In genomic region chr21:37489553-37489952, GRCh38 we compare ENCODE assay signal across 28 cellular contexts.
A peak's percentile ranks its signal among the peaks of the same experiment; 100 is the strongest.
DNase-seq lines count a peak whose midpoint lies in the region; ATAC-seq and TF ChIP-seq lines count a peak whose summit lies in the region.
"Had no signal": no experiment of that assay in that cellular context is flagged by ENCODE, and none has a peak within 500 bp of the region (broad histone marks: within the 10 kb centered on the region; RNA-seq: fewer than 3 reads in every experiment).

No MANE protein-coding gene starts in this region.

- no peaks in the 10 kb centered on the region for H3K27me3 ChIP-seq in heart left ventricle
- no peaks in the 10 kb centered on the region for H3K27me3 ChIP-seq in naive thymus-derived CD4-positive, alpha-beta T cell (ENCODE audit: control insufficient read depth in 2 of 2, insufficient read depth in 2 of 2, low read length in 2 of 2)
- H3K27me3 ChIP-seq: BE2C, breast epithelium, spleen, suprapubic skin had no signal

- H3K27ac Mint-ChIP-seq in WTC11: peak overlapping the region; percentile 57; the same call in 1 of the 2 replicates
- peak overlapping the region; percentile 56 for H3K27ac Mint-ChIP-seq in stimulated activated effector memory CD8-positive, alpha-beta T cell treated with anti-CD3 and anti-CD28 coated beads, Interleukin-12 subunit alpha, Interleukin-12 subunit beta, amount 100 ng/mL, for 72 hours
- peak overlapping the region in 4 of 9 donors; percentile 43 to 75 (median 68) for H3K27ac Mint-ChIP-seq in naive thymus-derived CD4-positive, alpha-beta T cell
- H3K27ac Mint-ChIP-seq: activated B cell treated with CpG ODN at 0.5 μM for 24 hours; dendritic cell treated with granulocyte-macrophage colony-stimulating factor and Interleukin-4, amounts not matched to agents 40 ng/mL and 50 ng/mL, for 4 days; stimulated activated naive B cell treated with anti-CD40 and anti-IgM and Interleukin-4, amounts not matched to agents 10 μg/mL and 1 μg/mL and 100 μg/mL, for 72 hours had no signal

- POLR2A ChIA-PET in WTC11 (lab: Charles Lee): no interaction called here
- POLR2A ChIA-PET in naive thymus-derived CD4-positive, alpha-beta T cell (lab: Charles Lee): interaction anchor here (0.7 to 0.8 kb wide), 3 partner anchors 15 to 915 kb away, joined by 3 read pairs; no protein-coding TSS in a partner anchor

- H3K9me3 Mint-ChIP-seq in WTC11: no peaks in the 10 kb centered on the region
- no peaks in the 10 kb centered on the region for H3K9me3 Mint-ChIP-seq in stimulated activated effector memory CD8-positive, alpha-beta T cell treated with anti-CD3 and anti-CD28 coated beads, Interleukin-12 subunit alpha, Interleukin-12 subunit beta, amount 100 ng/mL, for 72 hours
- no peaks in the 10 kb centered on the region for H3K9me3 Mint-ChIP-seq in naive thymus-derived CD4-positive, alpha-beta T cell
- H3K9me3 Mint-ChIP-seq: activated B cell treated with CpG ODN at 0.5 μM for 24 hours; dendritic cell treated with granulocyte-macrophage colony-stimulating factor and Interleukin-4, amounts not matched to agents 40 ng/mL and 50 ng/mL, for 4 days; naive B cell; stimulated activated naive B cell treated with anti-CD40 and anti-IgM and Interleukin-4, amounts not matched to agents 10 μg/mL and 1 μg/mL and 100 μg/mL, for 72 hours had no signal

- peak; percentile 58 for ATAC-seq in Right ventricle myocardium inferior
- ATAC-seq in WTC11: peak; percentile 57; the same call in 1 of the 2 replicates
- peak in 3 of 4 donors; percentile 61 to 68 (median 67) for ATAC-seq in heart left ventricle
- no peak for ATAC-seq in stimulated activated effector memory CD8-positive, alpha-beta T cell treated with anti-CD3 and anti-CD28 coated beads, Interleukin-12 subunit alpha, Interleukin-12 subunit beta, amount 100 ng/mL, for 72 hours
- ATAC-seq in naive thymus-derived CD4-positive, alpha-beta T cell: no peak
- ATAC-seq in HG03139 (IDR thresholded peaks at IDR 0.05; ENCODE audit: unreplicated experiment): no peak
- ATAC-seq: stimulated activated naive B cell treated with anti-CD40 and anti-IgM and Interleukin-4, amounts not matched to agents 10 μg/mL and 1 μg/mL and 100 μg/mL, for 72 hours had no signal

- peaks cover 0 to 84% (median 54%) of the 10 kb centered on the region in 9 donors for H3K36me3 ChIP-seq in heart left ventricle
- H3K36me3 ChIP-seq in naive thymus-derived CD4-positive, alpha-beta T cell (ENCODE audit: control insufficient read depth in 2 of 3, insufficient read depth in 3 of 3, low read length in 3 of 3): peaks cover 4 to 41% (median 6%) of the 10 kb centered on the region in 3 experiments
- H3K36me3 ChIP-seq: breast epithelium had no signal

- peaks cover 25% of the 10 kb centered on the region for H3K36me3 Mint-ChIP-seq in WTC11
- H3K36me3 Mint-ChIP-seq in stimulated activated effector memory CD8-positive, alpha-beta T cell treated with anti-CD3 and anti-CD28 coated beads, Interleukin-12 subunit alpha, Interleukin-12 subunit beta, amount 100 ng/mL, for 72 hours: peaks cover 90% of the 10 kb centered on the region
- H3K36me3 Mint-ChIP-seq in naive thymus-derived CD4-positive, alpha-beta T cell: peaks cover 3 to 33% (median 22%) of the 10 kb centered on the region in 5 donors

- no peak overlapping the region for H3K4me3 ChIP-seq in heart left ventricle
- no peak overlapping the region for H3K4me3 ChIP-seq in naive thymus-derived CD4-positive, alpha-beta T cell (ENCODE audit: low read length)
- H3K4me3 ChIP-seq: breast epithelium, spleen, suprapubic skin had no signal

- TF ChIP-seq POLR2A in heart left ventricle (IDR thresholded peaks at IDR 0.05): no peak

- 14 to 28% (median 22%) methylated on average over 1 of the region's 1 CpG for WGBS in heart left ventricle, 4 donors

- H3K4me1 Mint-ChIP-seq in WTC11: peaks cover 23% of the 10 kb centered on the region; the same call in 1 of the 2 replicates
- H3K4me1 Mint-ChIP-seq in stimulated activated effector memory CD8-positive, alpha-beta T cell treated with anti-CD3 and anti-CD28 coated beads, Interleukin-12 subunit alpha, Interleukin-12 subunit beta, amount 100 ng/mL, for 72 hours: no peaks in the 10 kb centered on the region
- peaks cover 2 to 50% (median 33%) of the 10 kb centered on the region in 7 donors for H3K4me1 Mint-ChIP-seq in naive thymus-derived CD4-positive, alpha-beta T cell
- H3K4me1 Mint-ChIP-seq: activated B cell treated with CpG ODN at 0.5 μM for 24 hours had no signal

- DNase-seq in Right ventricle myocardium inferior (ENCODE audit: missing footprints) (no peak), cardiac septum (ENCODE audit: low spot score) (no peak), WTC11 (ENCODE audit: low spot score) (no peak), heart left ventricle (no peak), caudate nucleus (lab: John Stamatoyannopoulos, UW) (no peak)
- no peak for DNase-seq in stimulated activated effector memory CD8-positive, alpha-beta T cell treated with anti-CD3 and anti-CD28 coated beads, Interleukin-12 subunit alpha, Interleukin-12 subunit beta, amount 100 ng/mL, for 72 hours (ENCODE audit: low spot score in 2 of 2)
- no peak for DNase-seq in naive thymus-derived CD4-positive, alpha-beta T cell
- DNase-seq: activated B cell treated with CpG ODN at 0.5 μM for 24 hours; activated CD4-positive, alpha-beta T cell treated with anti-CD3 and anti-CD28 coated beads, Interleukin-2, amount 50 U/mL, for 48 hours; activated naive CD4-positive, alpha-beta T cell; BE2C; glutamatergic neuron; H7; kidney glomerular epithelial cell; mesenchymal stem cell; naive B cell; NCI-H187; NCI-H526 treated with DMSO at 0.1 percent for 48 hours; retina; spleen; stimulated activated CD4-positive, alpha-beta T cell treated with anti-CD3 and anti-CD28 coated beads, Interleukin-2, amount 100 ng/mL, for 48 hours; stimulated activated naive B cell treated with anti-CD40 and anti-IgM and Interleukin-4, amounts not matched to agents 10 μg/mL and 1 μg/mL and 100 μg/mL, for 72 hours; T-helper 9 cell had no signal

- peaks cover 5 to 32% (median 14%) of the 10 kb centered on the region in 12 donors for H3K4me1 ChIP-seq in heart left ventricle
- no peaks in the 10 kb centered on the region for H3K4me1 ChIP-seq in naive thymus-derived CD4-positive, alpha-beta T cell (ENCODE audit: control insufficient read depth in 2 of 2, insufficient read depth in 2 of 2, low read length in 2 of 2)
- H3K4me1 ChIP-seq: breast epithelium, suprapubic skin had no signal

- no peaks in the 10 kb centered on the region for H3K9me3 ChIP-seq in heart left ventricle
- H3K9me3 ChIP-seq in naive thymus-derived CD4-positive, alpha-beta T cell (ENCODE audit: control insufficient read depth in 2 of 3, low read length in 3 of 3): no peaks in the 10 kb centered on the region
- H3K9me3 ChIP-seq: BE2C, breast epithelium, spleen, suprapubic skin had no signal

- CTCF ChIA-PET in WTC11 (lab: Charles Lee): interaction anchor here (0.7 to 1.3 kb wide), 3 partner anchors 26 to 153 kb away, joined by 3 to 4 read pairs (median 4); no protein-coding TSS in a partner anchor
- CTCF ChIA-PET in naive thymus-derived CD4-positive, alpha-beta T cell (lab: Charles Lee): interaction anchor here (0.6 to 0.7 kb wide), 2 partner anchors 17 to 43 kb away, joined by 3 to 7 read pairs; no protein-coding TSS in a partner anchor

- H3K27ac ChIP-seq in heart left ventricle (peak overlapping the region in 1 of 12 donors; percentile 15), caudate nucleus (ENCODE audit: low read depth, low read length) (no peak overlapping the region)
- H3K27ac ChIP-seq in naive thymus-derived CD4-positive, alpha-beta T cell (ENCODE audit: low read depth, low read length): no peak overlapping the region
- H3K27ac ChIP-seq: breast epithelium, RWPE1, suprapubic skin had no signal

- H3K27me3 Mint-ChIP-seq in WTC11 (ENCODE audit: low read depth): no peaks in the 10 kb centered on the region
- no peaks in the 10 kb centered on the region for H3K27me3 Mint-ChIP-seq in naive thymus-derived CD4-positive, alpha-beta T cell
- H3K27me3 Mint-ChIP-seq: activated B cell treated with CpG ODN at 0.5 μM for 24 hours; dendritic cell treated with granulocyte-macrophage colony-stimulating factor and Interleukin-4, amounts not matched to agents 40 ng/mL and 50 ng/mL, for 4 days; naive B cell; stimulated activated naive B cell treated with anti-CD40 and anti-IgM and Interleukin-4, amounts not matched to agents 10 μg/mL and 1 μg/mL and 100 μg/mL, for 72 hours had no signal

- no peak for TF ChIP-seq CTCF in WTC11 (IDR thresholded peaks at IDR 0.05)
- TF ChIP-seq CTCF in heart left ventricle (IDR thresholded peaks at IDR 0.05): peak in 4 of 12 donors; percentile 21 to 33 (median 29)

- H3K4me3 Mint-ChIP-seq in WTC11: no peak overlapping the region
- no peak overlapping the region for H3K4me3 Mint-ChIP-seq in stimulated activated effector memory CD8-positive, alpha-beta T cell treated with anti-CD3 and anti-CD28 coated beads, Interleukin-12 subunit alpha, Interleukin-12 subunit beta, amount 100 ng/mL, for 72 hours
- no peak overlapping the region for H3K4me3 Mint-ChIP-seq in naive thymus-derived CD4-positive, alpha-beta T cell
- H3K4me3 Mint-ChIP-seq: activated B cell treated with CpG ODN at 0.5 μM for 24 hours; dendritic cell treated with granulocyte-macrophage colony-stimulating factor and Interleukin-4, amounts not matched to agents 40 ng/mL and 50 ng/mL, for 4 days; naive B cell; stimulated activated naive B cell treated with anti-CD40 and anti-IgM and Interleukin-4, amounts not matched to agents 10 μg/mL and 1 μg/mL and 100 μg/mL, for 72 hours had no signal

- intact Hi-C loops in Right ventricle myocardium inferior (cut with DNase I): loop anchor here (5.0 kb wide), 1 partner anchor 73 kb away; no protein-coding TSS in a partner anchor
- intact Hi-C loops in cardiac septum (cut with DNase I): no loop called here
- intact Hi-C loops in heart left ventricle (cut with DNase I): loop anchor here in 1 of 10 donors (10.0 kb wide), 1 partner anchor 75 kb away; no protein-coding TSS in a partner anchor
- intact Hi-C loops in naive thymus-derived CD4-positive, alpha-beta T cell (cut with micrococcal nuclease): no loop called here

TF ChIP-seq in WTC11, 78 proteins besides CTCF, POLR2A, EP300 and RAD21 (continues in another document):
- TF ChIP-seq ZNF416 (CRISPR knock-in tag; IDR thresholded peaks at IDR 0.05) (no peak), NR1H2 (CRISPR knock-in tag; IDR thresholded peaks at IDR 0.05) (no peak), ATF2 (CRISPR knock-in tag; IDR thresholded peaks at IDR 0.05; ENCODE audit: borderline replicate concordance, low read depth) (no peak), ATF1 (CRISPR knock-in tag; IDR thresholded peaks at IDR 0.05) (no peak)

Comparison
In these comparisons a context has a peak if more than half of its experiments do, and no peak if none do; other contexts are left out.
1. ATAC-seq: peak in Right ventricle myocardium inferior (single experiment), WTC11 (single experiment) and heart left ventricle (3 of 4); none in stimulated activated effector memory CD8-positive, alpha-beta T cell treated with anti-CD3 and anti-CD28 coated beads, Interleukin-12 subunit alpha, Interleukin-12 subunit beta, amount 100 ng/mL, for 72 hours (single experiment), naive thymus-derived CD4-positive, alpha-beta T cell (single experiment) and HG03139 (single experiment).